11 cellular contexts compared by ENCODE assay signal in the genomic region with DNA sequence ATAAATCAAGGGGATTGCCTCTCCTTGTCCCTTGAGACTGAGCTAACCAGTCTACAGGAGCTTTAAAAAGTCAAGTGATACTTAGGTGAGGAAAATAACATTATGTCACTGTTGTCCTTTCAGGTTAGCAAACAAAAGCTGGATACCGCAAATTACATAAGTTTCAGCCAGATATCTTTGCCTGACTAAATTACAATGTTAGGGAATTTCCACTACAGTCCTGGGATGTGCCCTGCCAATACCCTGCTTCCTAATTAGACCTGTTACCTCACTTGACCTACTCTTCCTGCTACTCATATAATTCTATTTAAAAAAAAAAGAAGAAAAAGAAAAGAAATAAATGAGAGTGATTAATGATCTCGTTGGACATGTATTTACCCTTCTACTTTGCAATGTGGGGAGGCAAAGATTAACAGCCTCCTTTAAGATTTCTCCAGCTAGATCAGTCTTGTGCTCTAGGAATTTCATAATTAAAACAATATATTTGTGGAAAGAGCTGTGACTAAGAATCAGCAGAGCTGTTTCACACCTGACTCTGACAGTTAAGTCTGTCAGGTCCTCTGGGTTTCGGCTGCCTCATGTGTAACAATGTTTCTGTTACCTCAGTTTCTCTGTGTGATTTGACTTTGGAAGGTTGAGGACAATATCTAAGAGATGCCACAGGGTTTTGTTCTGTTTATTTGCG.
DNase-seq lines count a peak whose midpoint lies in the region; ATAC-seq, FAIRE-seq and TF ChIP-seq lines count a peak whose summit lies in the region.
"Had no signal": no experiment of that assay in that cellular context is flagged by ENCODE, and none has a peak within 500 bp of the region (broad histone marks: within the 10 kb centered on the region; RNA-seq: fewer than 3 reads in every experiment).

No MANE protein-coding gene starts in this region.

- H3K79me2 ChIP-seq in keratinocyte (ENCODE audit: control insufficient read depth, insufficient read depth, low read length) (no peaks in the 10 kb centered on the region), trophoblast cell (ENCODE audit: control insufficient read depth, insufficient read depth, low read length, poor library complexity) (no peaks in the 10 kb centered on the region)

- dilution Hi-C loops in keratinocyte (cut with MboI; ENCODE audit: extremely low pct_ligation_motif_present, low sequenced_read_pairs): no loop called here

- no peak overlapping the region for H4K91ac ChIP-seq in trophoblast cell (ENCODE audit: low read depth, low read length)

- no peak overlapping the region for H2BK12ac ChIP-seq in trophoblast cell (ENCODE audit: low read length)

- ATAC-seq in A549: no peak; a peak in 1 of 6 replicates
- ATAC-seq in GM21529 (IDR thresholded peaks at IDR 0.05; ENCODE audit: unreplicated experiment): no peak

- intact Hi-C loops in thyroid gland (cut with DNase I): no loop called here
- intact Hi-C loops in activated naive CD4-positive, alpha-beta T cell treated with anti-CD3 and anti-CD28 coated beads for 36 hours (cut with micrococcal nuclease): no loop called here

- H2AFZ ChIP-seq in keratinocyte (ENCODE audit: control insufficient read depth, low read length) (peak overlapping the region; percentile 37), trophoblast cell (ENCODE audit: insufficient read depth, low read length, poor library complexity) (no peak overlapping the region)

- no peak overlapping the region for H3K4me3 Mint-ChIP-seq in activated naive CD4-positive, alpha-beta T cell treated with anti-CD3 and anti-CD28 coated beads for 36 hours
- H3K4me3 Mint-ChIP-seq: activated naive CD4-positive, alpha-beta T cell treated with anti-CD3 and anti-CD28 coated beads, Interleukin-2, amount 10 ng/mL, durations not matched to agents 7 days and 5 days had no signal

- H3K27me3 ChIP-seq in keratinocyte (ENCODE audit: control insufficient read depth, extremely low read depth, insufficient read depth, low read length): no peaks in the 10 kb centered on the region
- H3K27me3 ChIP-seq in thyroid gland: no peaks in the 10 kb centered on the region
- H3K27me3 ChIP-seq in trophoblast cell (ENCODE audit: insufficient read depth, low read length): no peaks in the 10 kb centered on the region

- H3K4me1 ChIP-seq in A549 (peaks cover 27% of the 10 kb centered on the region), HEK293 (ENCODE audit: control insufficient read depth, insufficient read depth, low read length) (peaks cover 8% of the 10 kb centered on the region), keratinocyte (ENCODE audit: control insufficient read depth, extremely low read depth, insufficient read depth, low read length) (peaks cover 18% of the 10 kb centered on the region), thyroid gland (peaks cover 0 to 8% of the 10 kb centered on the region in 2 donors), trophoblast cell (ENCODE audit: control insufficient read depth in 1 of 2, insufficient read depth in 2 of 2, low read length in 2 of 2) (peaks cover 1% of the 10 kb centered on the region in 2 experiments)

- H3K4me1 Mint-ChIP-seq in activated naive CD4-positive, alpha-beta T cell treated with anti-CD3 and anti-CD28 coated beads for 36 hours (ENCODE audit: low read depth): no peaks in the 10 kb centered on the region
- H3K4me1 Mint-ChIP-seq: activated naive CD4-positive, alpha-beta T cell treated with anti-CD3 and anti-CD28 coated beads, Interleukin-2, amount 10 ng/mL, durations not matched to agents 7 days and 5 days had no signal

- H3K9me1 ChIP-seq in keratinocyte (ENCODE audit: control insufficient read depth, extremely low read depth, insufficient read depth, low read length): no peaks in the 10 kb centered on the region

- H3K14ac ChIP-seq in trophoblast cell (ENCODE audit: low read length): no peak overlapping the region

- TF ChIP-seq CTCF in A549 (IDR thresholded peaks at IDR 0.05) (no peak), HEK293 (tag by site-specific recombination; IDR thresholded peaks at IDR 0.05) (no peak), VCaP (conservative IDR thresholded peaks at IDR 0.05) (no peak), keratinocyte (optimal IDR thresholded peaks at IDR 0.05 in 1 of 3, IDR thresholded peaks at IDR 0.05 in 1 of 3, conservative IDR thresholded peaks at IDR 0.05 in 1 of 3; ENCODE audit: extremely low read depth in 1 of 3, insufficient read depth in 2 of 3, low read length in 3 of 3) (no peak), thyroid gland (IDR thresholded peaks at IDR 0.05) (no peak)

- no peak for TF ChIP-seq EP300 in A549 (IDR thresholded peaks at IDR 0.05)

- H3K36me3 ChIP-seq in HEK293 (ENCODE audit: control insufficient read depth in 2 of 2, insufficient read depth in 1 of 2, low read length in 2 of 2) (no peaks in the 10 kb centered on the region), keratinocyte (ENCODE audit: control insufficient read depth in 2 of 2, extremely low read depth in 1 of 2, insufficient read depth in 2 of 2, low read length in 2 of 2) (no peaks in the 10 kb centered on the region), thyroid gland (no peaks in the 10 kb centered on the region), trophoblast cell (ENCODE audit: control insufficient read depth in 1 of 2, insufficient read depth in 2 of 2, low read length in 2 of 2) (no peaks in the 10 kb centered on the region)

- no peak overlapping the region for H2BK120ac ChIP-seq in trophoblast cell (ENCODE audit: insufficient read depth, low read length, poor library complexity)

- H2BK5ac ChIP-seq in trophoblast cell (ENCODE audit: low read depth, low read length, poor library complexity): no peak overlapping the region

- H3K27ac Mint-ChIP-seq in activated naive CD4-positive, alpha-beta T cell treated with anti-CD3 and anti-CD28 coated beads for 36 hours: no peak overlapping the region
- H3K27ac Mint-ChIP-seq: activated naive CD4-positive, alpha-beta T cell treated with anti-CD3 and anti-CD28 coated beads, Interleukin-2, amount 10 ng/mL, durations not matched to agents 7 days and 5 days had no signal

- no peak overlapping the region for H4K12ac ChIP-seq in trophoblast cell (ENCODE audit: low read depth, low read length)

- H3K4ac ChIP-seq in trophoblast cell (ENCODE audit: low read depth, low read length): no peak overlapping the region

- H3K23ac ChIP-seq in trophoblast cell (ENCODE audit: low read length): no peak overlapping the region

- H3K79me1 ChIP-seq in trophoblast cell (ENCODE audit: low read length): peaks cover 1% of the 10 kb centered on the region

- no peak for TF ChIP-seq RAD21 in A549 (conservative IDR thresholded peaks at IDR 0.05 in 1 of 2, IDR thresholded peaks at IDR 0.05 in 1 of 2)

- H3K9ac ChIP-seq in keratinocyte (ENCODE audit: control insufficient read depth, extremely low read depth, insufficient read depth, low read length): no peak overlapping the region
- no peak overlapping the region for H3K9ac ChIP-seq in trophoblast cell (ENCODE audit: low read length)

- no peaks in the 10 kb centered on the region for H4K20me1 ChIP-seq in keratinocyte (ENCODE audit: control insufficient read depth, extremely low read depth, insufficient read depth, low read length)

- POLR2A ChIA-PET in A549 (lab: Yijun Ruan, JAX): interaction anchor here (0.7 kb wide), 1 partner anchor 651 kb away, joined by 3 read pairs; no protein-coding TSS in a partner anchor
- POLR2A ChIA-PET in HEK293 (lab: Yijun Ruan, JAX): interaction anchor here (0.6 kb wide), 1 partner anchor 1294 kb away, joined by 5 read pairs; the partner anchor contains the start of gene SOX4

- H3K27me3 Mint-ChIP-seq in activated naive CD4-positive, alpha-beta T cell treated with anti-CD3 and anti-CD28 coated beads for 36 hours (ENCODE audit: low read depth): no peaks in the 10 kb centered on the region
- H3K27me3 Mint-ChIP-seq: activated naive CD4-positive, alpha-beta T cell treated with anti-CD3 and anti-CD28 coated beads, Interleukin-2, amount 10 ng/mL, durations not matched to agents 7 days and 5 days had no signal

- H3K27ac ChIP-seq in A549 (peak overlapping the region; percentile 64 to 80), HEK293 (ENCODE audit: extremely low read depth, low read depth, low read length) (peak overlapping the region; percentile 48), VCaP (peak overlapping the region; percentile 34; the same call in 1 of the 2 replicates), keratinocyte (ENCODE audit: control insufficient read depth, insufficient read depth, low read length) (peak overlapping the region; percentile 52), thyroid gland (no peak overlapping the region), trophoblast cell (ENCODE audit: low read depth, low read length) (no peak overlapping the region)

- peak in 1 of 2 experiments; percentile 25 for DNase-seq in A549 (ENCODE audit: low read depth in 1 of 2, low spot score in 1 of 2)
- no peak for DNase-seq in keratinocyte (ENCODE audit: low read depth, low spot score)
- DNase-seq in thyroid gland: no peak
- DNase-seq in activated naive CD4-positive, alpha-beta T cell treated with anti-CD3 and anti-CD28 coated beads for 36 hours: no peak
- no peak for DNase-seq in trophoblast cell
- DNase-seq: activated naive CD4-positive, alpha-beta T cell treated with anti-CD3 and anti-CD28 coated beads, Interleukin-2, amount 10 ng/mL, durations not matched to agents 7 days and 5 days; KBM-7 had no signal

- H4K8ac ChIP-seq in trophoblast cell (ENCODE audit: low read depth, low read length): no peak overlapping the region

- no peaks in the 10 kb centered on the region for H3K9me3 Mint-ChIP-seq in activated naive CD4-positive, alpha-beta T cell treated with anti-CD3 and anti-CD28 coated beads for 36 hours
- H3K9me3 Mint-ChIP-seq: activated naive CD4-positive, alpha-beta T cell treated with anti-CD3 and anti-CD28 coated beads, Interleukin-2, amount 10 ng/mL, durations not matched to agents 7 days and 5 days had no signal

- CTCF ChIA-PET in A549 (lab: Yijun Ruan, JAX): no interaction called here
- CTCF ChIA-PET in HEK293 (lab: Yijun Ruan, JAX): interaction anchor here (1.2 kb wide), 1 partner anchor 17 kb away, joined by 3 read pairs; no protein-coding TSS in a partner anchor
- CTCF ChIA-PET in activated naive CD4-positive, alpha-beta T cell treated with anti-CD3 and anti-CD28 coated beads for 36 hours (lab: Charles Lee): no interaction called here

- H3K4me3 ChIP-seq in A549 (no peak overlapping the region), HEK293 (ENCODE audit: low read depth, low read length) (no peak overlapping the region), keratinocyte (ENCODE audit: control insufficient read depth in 2 of 3, extremely low read depth in 1 of 3, insufficient read depth in 2 of 3, low read depth in 1 of 3, low read length in 3 of 3) (no peak overlapping the region), thyroid gland (replicated peaks in 1 of 3) (no peak overlapping the region), trophoblast cell (ENCODE audit: low read depth, low read length) (no peak overlapping the region)

- no peaks in the 10 kb centered on the region for H3K36me3 Mint-ChIP-seq in activated naive CD4-positive, alpha-beta T cell treated with anti-CD3 and anti-CD28 coated beads for 36 hours (ENCODE audit: low read depth)
- H3K36me3 Mint-ChIP-seq: activated naive CD4-positive, alpha-beta T cell treated with anti-CD3 and anti-CD28 coated beads, Interleukin-2, amount 10 ng/mL, durations not matched to agents 7 days and 5 days had no signal

- H2AK5ac ChIP-seq in trophoblast cell (ENCODE audit: low read length): no peak overlapping the region

- TF ChIP-seq POLR2A in A549 (IDR thresholded peaks at IDR 0.05; ENCODE audit: low read length) (no peak), thyroid gland (IDR thresholded peaks at IDR 0.05) (no peak)

- no peak overlapping the region for H3K18ac ChIP-seq in trophoblast cell (ENCODE audit: low read length)

- no peak for FAIRE-seq in A549 (lab: Jason Lieb, UNC)
- peak; percentile 68 for FAIRE-seq in keratinocyte (lab: Jason Lieb, UNC)
- FAIRE-seq: TTC549 had no signal

- peak overlapping the region; percentile 60 for H3K4me2 ChIP-seq in A549
- H3K4me2 ChIP-seq in keratinocyte (ENCODE audit: control insufficient read depth, extremely low read depth, insufficient read depth, low read depth, low read length): no peak overlapping the region
- H3K4me2 ChIP-seq in trophoblast cell (ENCODE audit: low read length): no peak overlapping the region

- H3K9me3 ChIP-seq in A549 (no peaks in the 10 kb centered on the region), HEK293 (ENCODE audit: control insufficient read depth, insufficient read depth, low read depth, low read length) (no peaks in the 10 kb centered on the region), keratinocyte (ENCODE audit: control insufficient read depth, low read depth, low read length) (no peaks in the 10 kb centered on the region), thyroid gland (no peaks in the 10 kb centered on the region), trophoblast cell (ENCODE audit: insufficient read depth, low read depth, low read length) (no peaks in the 10 kb centered on the region)

- WGBS in A549 (ENCODE audit: missing lambda C conversion rate): 29% methylated on average over 4 of the region's 4 CpGs
- WGBS in thyroid gland, 2 donors: 58 to 75% methylated on average over 4 of the region's 4 CpGs
- WGBS in trophoblast cell (ENCODE audit: extremely low coverage, insufficient coverage, insufficient read length): no CpG with 5 or more reads among the region's 4 CpGs

Comparison
In these comparisons a context has a peak if more than half of its experiments do, and no peak if none do; other contexts are left out.
1. H3K27ac ChIP-seq: peak in A549 (2 of 2), HEK293 (single experiment), VCaP (single experiment) and keratinocyte (single experiment); none in thyroid gland (0 of 3) and trophoblast cell (single experiment).